ENCODE assay signal across 27 cellular contexts in the genomic region with DNA sequence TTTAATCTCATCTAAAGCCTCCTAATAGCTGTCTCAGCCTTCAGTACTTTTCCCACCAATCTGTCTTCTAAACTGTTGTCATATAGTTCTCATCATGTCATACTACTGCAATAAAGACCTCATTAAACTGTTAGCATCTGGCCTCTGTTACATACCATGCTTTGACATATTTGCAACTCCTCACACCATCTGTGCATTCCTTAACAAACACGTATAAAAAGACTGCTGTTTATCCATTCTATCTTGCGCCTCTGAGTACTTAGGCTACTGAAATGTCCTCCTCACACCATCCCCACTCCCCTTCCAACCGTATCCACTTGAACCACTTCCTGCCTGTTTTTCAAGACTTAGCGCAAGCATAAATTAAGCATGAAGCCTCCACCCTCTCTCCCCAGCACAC. TPM values are rescaled to one million over a fixed set of nuclear protein-coding genes. Genes with fewer than 3 reads are reported as not detected.
DNase-seq lines count a peak whose midpoint lies in the region; ATAC-seq and TF ChIP-seq lines count a peak whose summit lies in the region.
"Had no signal": no experiment of that assay in that cellular context is flagged by ENCODE, and none has a peak within 500 bp of the region (broad histone marks: within the 10 kb centered on the region; RNA-seq: fewer than 3 reads in every experiment).

No MANE protein-coding gene starts in this region.

- H3K9me2 ChIP-seq in GM23338 (ENCODE audit: insufficient read depth), result no peaks in the 10 kb centered on the region
- H3K9me2 ChIP-seq in PC-3 (replicated peaks; ENCODE audit: low read length), result no peaks in the 10 kb centered on the region
- H3K9me2 ChIP-seq in Karpas-422 (replicated peaks; ENCODE audit: insufficient read depth, low read length), result no peaks in the 10 kb centered on the region

- H3K79me2 ChIP-seq in GM23338 (replicated peaks; ENCODE audit: insufficient read depth) (no peaks in the 10 kb centered on the region), PC-3 (ENCODE audit: low read length) (no peaks in the 10 kb centered on the region), Karpas-422 (ENCODE audit: low read length) (no peaks in the 10 kb centered on the region)
- H3K79me2 ChIP-seq: parathyroid adenoma had no signal

- H3K9ac ChIP-seq in PC-3 (ENCODE audit: low read length) (no peak overlapping the region), Karpas-422 (ENCODE audit: low read length) (no peak overlapping the region)
- H3K9ac ChIP-seq: parathyroid adenoma had no signal

- H3K27me3 Mint-ChIP-seq in GM23338 (ENCODE audit: insufficient read depth, low read depth, poor library complexity), result no peaks in the 10 kb centered on the region
- H3K27me3 Mint-ChIP-seq: activated CD4-positive, alpha-beta memory T cell treated with anti-CD3 and anti-CD28 coated beads for 36 hours; activated naive CD8-positive, alpha-beta T cell; central memory CD8-positive, alpha-beta T cell had no signal

- H3K4me1 Mint-ChIP-seq in GM23338, result peaks cover 5% of the 10 kb centered on the region
- H3K4me1 Mint-ChIP-seq: central memory CD8-positive, alpha-beta T cell had no signal

- no peak for ATAC-seq in GM23338
- ATAC-seq in left colon, result peak; percentile 73
- no peak for ATAC-seq in PC-3
- ATAC-seq: right cardiac atrium had no signal

- H3K27ac ChIP-seq in GM23338 (ENCODE audit: low read depth) (no peak overlapping the region), PC-3 (ENCODE audit: low read length) (no peak overlapping the region), Karpas-422 (ENCODE audit: low read length) (no peak overlapping the region)
- H3K27ac ChIP-seq: ascending aorta, parathyroid adenoma, thoracic aorta, vagina, WERI-Rb-1 had no signal

- BruUV-seq in PC-3 (replicated peaks; lab: Mats Ljungman, UMichigan), result no TSS peak

- TF ChIP-seq CTCF in GM23338 (conservative IDR thresholded peaks at IDR 0.05; ENCODE audit: low read depth in 2 of 2), result no peak
- no peak for TF ChIP-seq CTCF in BE2C (IDR thresholded peaks at IDR 0.05; ENCODE audit: low read depth, low read length)
- no peak for TF ChIP-seq CTCF in PC-3 (conservative IDR thresholded peaks at IDR 0.05; ENCODE audit: low read depth, low read length)

- peaks cover 2% of the 10 kb centered on the region; the same call in 1 of the 3 replicates for H3K9me3 Mint-ChIP-seq in GM23338
- H3K9me3 Mint-ChIP-seq: central memory CD8-positive, alpha-beta T cell had no signal

- DNase-seq in DMS 273 treated with DMSO at 0.1 percent for 48 hours (lab: John Stamatoyannopoulos, UW) (peak; percentile 94), GM23338 (ENCODE audit: low spot score) (peak; percentile 7), NCI-H524 treated with DMSO at 0.1 percent for 48 hours (lab: John Stamatoyannopoulos, UW) (peak; percentile 93), left colon (no peak), BE2C (no peak), PC-3 (no peak), iPS-NIHi7 (ENCODE audit: extremely low spot score) (no peak), Karpas-422 (no peak)
- DNase-seq: activated CD4-positive, alpha-beta memory T cell treated with anti-CD3 and anti-CD28 coated beads for 36 hours; HCEC 1CT; IMR-90; islet precursor cell; NCI-H146; NK-92 treated with Interleukin-12 subunit alpha and Interleukin-12 subunit beta, amount 100 ng/mL, for 24 hours; right cardiac atrium; SHP77; stimulated activated CD4-positive, alpha-beta T cell treated with anti-CD3 and anti-CD28 coated beads, Interleukin-4, amount 100 ng/mL, for 4 hours; stimulated activated naive CD4-positive, alpha-beta T cell treated with Interleukin-2 at 50 U/mL for 16 hours; WERI-Rb-1 had no signal

- no peaks in the 10 kb centered on the region for H3K9me3 ChIP-seq in BE2C
- H3K9me3 ChIP-seq in PC-3 (ENCODE audit: low read length), result no peaks in the 10 kb centered on the region; the same call in 1 of the 2 replicates
- H3K9me3 ChIP-seq in Karpas-422 (ENCODE audit: low read length), result no peaks in the 10 kb centered on the region
- H3K9me3 ChIP-seq: ascending aorta, thoracic aorta, vagina had no signal

- H4K20me1 ChIP-seq in GM23338 (replicated peaks; ENCODE audit: insufficient read depth) (no peaks in the 10 kb centered on the region), PC-3 (ENCODE audit: low read length) (no peaks in the 10 kb centered on the region), Karpas-422 (ENCODE audit: insufficient read depth, low read depth, low read length) (no peaks in the 10 kb centered on the region)

- H2AFZ ChIP-seq in GM23338 (no peak overlapping the region), PC-3 (ENCODE audit: low read length) (no peak overlapping the region), Karpas-422 (ENCODE audit: low read length) (no peak overlapping the region)
- H2AFZ ChIP-seq: parathyroid adenoma had no signal

- H3K27ac Mint-ChIP-seq in GM23338, result peak overlapping the region; percentile 18
- H3K27ac Mint-ChIP-seq: activated CD4-positive, alpha-beta memory T cell treated with anti-CD3 and anti-CD28 coated beads for 36 hours; activated naive CD8-positive, alpha-beta T cell; nephron had no signal

- POLR2A ChIA-PET in PC-3 (lab: Charles Lee; ENCODE audit: unreplicated experiment), result no interaction called here

- peaks cover 18% of the 10 kb centered on the region; the same call in 2 of the 3 replicates for H3K36me3 Mint-ChIP-seq in GM23338 (ENCODE audit: low read depth)
- H3K36me3 Mint-ChIP-seq: activated CD4-positive, alpha-beta memory T cell treated with anti-CD3 and anti-CD28 coated beads for 36 hours; activated naive CD8-positive, alpha-beta T cell had no signal

- no peaks in the 10 kb centered on the region for H3F3A ChIP-seq in GM23338 (replicated peaks; ENCODE audit: low read depth)
- H3F3A ChIP-seq in PC-3 (ENCODE audit: low read length, unreplicated experiment), result no peaks in the 10 kb centered on the region

- H3K36me3 ChIP-seq in GM23338 (ENCODE audit: insufficient read depth) (no peaks in the 10 kb centered on the region; the same call in 1 of the 2 replicates), BE2C (no peaks in the 10 kb centered on the region), PC-3 (ENCODE audit: low read depth, low read length) (peaks cover 2% of the 10 kb centered on the region; the same call in 1 of the 2 replicates), Karpas-422 (ENCODE audit: insufficient read depth, low read length) (no peaks in the 10 kb centered on the region)
- H3K36me3 ChIP-seq: ascending aorta, thoracic aorta had no signal

- H3K27me3 ChIP-seq in GM23338 (ENCODE audit: insufficient read depth), result no peaks in the 10 kb centered on the region
- H3K27me3 ChIP-seq in BE2C, result no peaks in the 10 kb centered on the region
- no peaks in the 10 kb centered on the region for H3K27me3 ChIP-seq in PC-3 (ENCODE audit: low read length)
- no peaks in the 10 kb centered on the region for H3K27me3 ChIP-seq in Karpas-422 (ENCODE audit: low read length)
- H3K27me3 ChIP-seq: ascending aorta, vagina had no signal

- H3K4me3 Mint-ChIP-seq in GM23338, result no peak overlapping the region
- H3K4me3 Mint-ChIP-seq: activated CD4-positive, alpha-beta memory T cell treated with anti-CD3 and anti-CD28 coated beads for 36 hours; activated naive CD8-positive, alpha-beta T cell; central memory CD8-positive, alpha-beta T cell; nephron had no signal

- H3K4me2 ChIP-seq in GM23338 (no peak overlapping the region), PC-3 (ENCODE audit: low read length) (no peak overlapping the region), Karpas-422 (ENCODE audit: low read depth, low read length, poor library complexity, severe bottlenecking) (no peak overlapping the region)

- CTCF ChIA-PET in PC-3 (lab: Charles Lee), result no interaction called here

- H3K4me3 ChIP-seq in GM23338, result no peak overlapping the region
- H3K4me3 ChIP-seq in BE2C (ENCODE audit: low read depth, low read length), result no peak overlapping the region
- H3K4me3 ChIP-seq in PC-3 (ENCODE audit: low read length), result no peak overlapping the region
- H3K4me3 ChIP-seq in Karpas-422 (ENCODE audit: low read length), result no peak overlapping the region
- H3K4me3 ChIP-seq: ascending aorta, thoracic aorta, vagina had no signal

- intact Hi-C loops in left colon (cut with DNase I, micrococcal nuclease), result no loop called here
- intact Hi-C loops in PC-3 (cut with micrococcal nuclease), result no loop called here

- H3K4me1 ChIP-seq in GM23338 (ENCODE audit: insufficient read depth) (peaks cover 6% of the 10 kb centered on the region; the same call in 1 of the 2 replicates), BE2C (no peaks in the 10 kb centered on the region), PC-3 (ENCODE audit: insufficient read depth, low read length) (no peaks in the 10 kb centered on the region), Karpas-422 (ENCODE audit: low read length) (no peaks in the 10 kb centered on the region)
- H3K4me1 ChIP-seq: ascending aorta, parathyroid adenoma, vagina had no signal

RNA-seq across cellular contexts. Expression of a gene that starts 41.6 kb away (rescaled TPM):
- 11.4 and 16.0 TPM in 2 replicates for total RNA-seq in GM23338 (2014; rRNA removed; shearing (Covaris generic))
- polyA plus RNA-seq in GM23338 (2016; fragmentation: Nextera tagmentation; extraction: Ambion mirVana), result 6.0 and 6.5 TPM in 2 replicates
- 10 to 100 TPM; 22.9 to 42.3 TPM for total RNA-seq in left colon
- polyA plus RNA-seq in BE2C (2012; ENCODE audit: insufficient read depth, insufficient read length, low read depth), result 0.48 TPM
- 12.8 and 17.4 TPM in 2 replicates for total RNA-seq in PC-3 (2014; rRNA removed)
- total RNA-seq in Karpas-422 (2014; rRNA removed; shearing (Covaris generic); ENCODE audit: low replicate concordance), result not detected in 2 replicates
- total RNA-seq: mononuclear cell had no signal

Comparison
In these comparisons a context has a peak if more than half of its experiments do, and no peak if none do; other contexts are left out.
1. DNase-seq: peak in DMS 273 treated with DMSO at 0.1 percent for 48 hours (single experiment), GM23338 (single experiment) and NCI-H524 treated with DMSO at 0.1 percent for 48 hours (single experiment); none in left colon (0 of 2), BE2C (single experiment), PC-3 (single experiment), iPS-NIHi7 (single experiment) and Karpas-422 (single experiment).
2. RNA of a gene that starts 41.6 kb away (total RNA-seq): 22.9 to 42.3 TPM in left colon, 12.8 to 17.4 TPM in PC-3 and 11.4 to 16.0 TPM in GM23338; not detected in Karpas-422; every median in the first group is over 10 times any median in the second.